ENCODE assay signal across 36 cellular contexts in the genomic region with DNA sequence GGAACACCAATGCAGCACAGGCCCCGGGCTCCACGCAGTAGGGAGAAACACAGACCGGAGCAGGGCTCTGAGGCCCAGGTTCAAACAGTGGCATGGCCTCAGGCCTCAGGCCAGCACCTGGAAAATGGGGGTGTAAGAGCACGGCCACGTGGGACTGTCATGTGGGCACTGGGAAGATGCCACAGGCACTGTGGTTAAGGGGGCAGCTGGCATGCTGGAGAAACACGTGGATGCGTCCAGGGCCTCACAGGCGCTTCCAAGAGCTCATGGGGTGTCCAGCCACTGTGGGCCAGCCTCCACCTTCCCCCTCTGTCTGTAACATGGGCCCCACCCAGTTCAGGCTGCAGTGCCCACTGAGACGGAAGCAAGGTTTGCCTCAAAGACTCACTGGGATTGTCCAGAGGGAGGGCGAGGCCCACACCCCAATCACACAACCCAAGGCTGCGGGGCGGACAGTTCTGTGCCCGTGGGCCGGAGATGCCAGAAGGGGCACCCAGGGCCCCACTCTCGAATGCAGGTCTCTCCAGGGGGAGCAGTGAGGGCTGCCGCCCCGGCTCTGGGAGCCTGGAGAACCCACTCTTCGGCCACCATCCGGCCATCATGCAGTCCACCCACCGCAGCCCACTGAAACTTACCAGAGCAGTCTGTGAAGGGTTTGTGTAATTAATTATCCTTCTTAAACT.
"Had no signal": no experiment of that assay in that cellular context is flagged by ENCODE, and none has a peak within 500 bp of the region (broad histone marks: within the 10 kb centered on the region; RNA-seq: fewer than 3 reads in every experiment).

No MANE protein-coding gene starts in this region.

- H3K27me3 Mint-ChIP-seq: activated B cell treated with CpG ODN at 0.5 μM for 24 hours; activated CD8-positive, alpha-beta T cell treated with anti-CD3 and anti-CD28 coated beads for 36 hours; activated naive CD8-positive, alpha-beta T cell treated with anti-CD3 and anti-CD28 coated beads for 36 hours; activated T-helper 17 cell treated with anti-CD3 and anti-CD28 coated beads, Interleukin-2, amount 50 U/mL, for 72 hours; central memory CD8-positive, alpha-beta T cell had no signal

- DNase-seq: activated B cell treated with CpG ODN at 0.5 μM for 24 hours; activated CD4-positive, alpha-beta T cell treated with anti-CD3 and anti-CD28 coated beads for 48 hours; activated CD4-positive, alpha-beta T cell treated with anti-CD3 and anti-CD28 coated beads, Interleukin-2, amount 50 U/mL, for 4 hours; activated CD4-positive, CD25-positive, alpha-beta regulatory T cell treated with anti-CD3 and anti-CD28 coated beads, Interleukin-2, amount 50 U/mL, for 72 hours; activated CD8-positive, alpha-beta T cell treated with anti-CD3 and anti-CD28 coated beads for 36 hours; activated effector memory CD4-positive, alpha-beta T cell treated with anti-CD3 and anti-CD28 coated beads, Interleukin-2, amount 50 U/mL, for 16 hours; activated naive CD4-positive, alpha-beta T cell; activated naive CD4-positive, alpha-beta T cell treated with anti-CD3 and anti-CD28 coated beads, Interleukin-2, amount 50 U/mL, for 16 hours; activated naive CD8-positive, alpha-beta T cell treated with anti-CD3 and anti-CD28 coated beads for 36 hours; activated T-cell treated with anti-CD3 and anti-CD28 coated beads, Interleukin-2, amount 50 U/mL, for 1 hour; activated T-cell treated with anti-CD3 and anti-CD28 coated beads, Interleukin-2, amount 50 U/mL, for 72 hours; amniotic stem cell; aorta; brain microvascular endothelial cell; MM.1S; MV-4-11; NCI-H1092; NCI-H1436 treated with DMSO at 0.1 percent for 48 hours; NCI-H1694 treated with DMSO at 0.1 percent for 48 hours; NCI-H2029; NCI-H2171; NCI-H510A; NCI-H526; NCI-H748 treated with DMSO at 0.1 percent for 48 hours; NK-92 treated with Interleukin-12 subunit alpha and Interleukin-12 subunit beta, amount 100 ng/mL, for 24 hours; PC-9; SIG-M5; SW 1271; T-helper 1 cell; T-helper 2 cell; T-helper 9 cell had no signal

- H3K4me3 Mint-ChIP-seq: activated B cell treated with CpG ODN at 0.5 μM for 24 hours; activated CD8-positive, alpha-beta T cell treated with anti-CD3 and anti-CD28 coated beads for 36 hours; activated naive CD8-positive, alpha-beta T cell treated with anti-CD3 and anti-CD28 coated beads for 36 hours; activated T-cell treated with anti-CD3 and anti-CD28 coated beads, Interleukin-2, amount 50 U/mL, for 72 hours; activated T-helper 17 cell treated with anti-CD3 and anti-CD28 coated beads, Interleukin-2, amount 50 U/mL, for 72 hours; central memory CD8-positive, alpha-beta T cell had no signal

- ATAC-seq: activated CD8-positive, alpha-beta T cell treated with anti-CD3 and anti-CD28 coated beads for 36 hours; activated T-cell treated with anti-CD3 and anti-CD28 coated beads, Interleukin-2, amount 50 U/mL, for 72 hours; activated T-helper 17 cell treated with anti-CD3 and anti-CD28 coated beads, Interleukin-2, amount 50 U/mL, for 72 hours; SK-N-SH treated with all-trans-retinoic acid at 6 μM for 48 hours had no signal

- H3K27ac ChIP-seq: brain microvascular endothelial cell, KMS-11, PC-9, VCaP had no signal

- H3K4me2 ChIP-seq: KMS-11, PC-9 had no signal

- H3K4me3 ChIP-seq: PC-9 had no signal

- H3K27ac Mint-ChIP-seq: activated B cell treated with CpG ODN at 0.5 μM for 24 hours; activated CD8-positive, alpha-beta T cell treated with anti-CD3 and anti-CD28 coated beads for 36 hours; activated naive CD8-positive, alpha-beta T cell treated with anti-CD3 and anti-CD28 coated beads for 36 hours; activated T-cell treated with anti-CD3 and anti-CD28 coated beads, Interleukin-2, amount 50 U/mL, for 72 hours; activated T-helper 17 cell treated with anti-CD3 and anti-CD28 coated beads, Interleukin-2, amount 50 U/mL, for 72 hours had no signal

- H3K9me3 Mint-ChIP-seq: activated B cell treated with CpG ODN at 0.5 μM for 24 hours; activated CD8-positive, alpha-beta T cell treated with anti-CD3 and anti-CD28 coated beads for 36 hours; activated naive CD8-positive, alpha-beta T cell treated with anti-CD3 and anti-CD28 coated beads for 36 hours; activated T-cell treated with anti-CD3 and anti-CD28 coated beads, Interleukin-2, amount 50 U/mL, for 72 hours; activated T-helper 17 cell treated with anti-CD3 and anti-CD28 coated beads, Interleukin-2, amount 50 U/mL, for 72 hours; central memory CD8-positive, alpha-beta T cell had no signal

- H3K4me1 Mint-ChIP-seq: activated T-helper 17 cell treated with anti-CD3 and anti-CD28 coated beads, Interleukin-2, amount 50 U/mL, for 72 hours had no signal

- H2AFZ ChIP-seq: PC-9 had no signal

- H3K27me3 ChIP-seq: brain microvascular endothelial cell had no signal

- H3K9ac ChIP-seq: KMS-11 had no signal
